ENCODE assay signal across 8 cellular contexts in genomic region chr18:63155169-63155852, GRCh38.
DNase-seq lines count a peak whose midpoint lies in the region; ATAC-seq and TF ChIP-seq lines count a peak whose summit lies in the region.

No MANE protein-coding gene starts in this region.

- no peaks in the 10 kb centered on the region for H3K27me3 Mint-ChIP-seq in stimulated activated memory B cell treated with anti-CD40 and anti-IgM and Interleukin-4, amounts not matched to agents 10 μg/mL and 1 μg/mL and 100 μg/mL, for 72 hours

- POLR2A ChIA-PET in A673 (lab: Charles Lee; ENCODE audit: low non-redundant PET) = no interaction called here

- peak; percentile 91 for TF ChIP-seq CTCF in A673 (conservative IDR thresholded peaks at IDR 0.05; ENCODE audit: low read depth, low read length)

- H3K36me3 ChIP-seq in A673 (ENCODE audit: insufficient read depth, low read length, poor library complexity, severe bottlenecking) (no peaks in the 10 kb centered on the region), duodenal mucosa (ENCODE audit: control insufficient read depth in 1 of 2, insufficient read depth in 2 of 2, low read length in 2 of 2) (no peaks in the 10 kb centered on the region), muscle layer of duodenum (ENCODE audit: control insufficient read depth in 1 of 2, insufficient read depth in 2 of 2, low read length in 2 of 2) (no peaks in the 10 kb centered on the region)

- H3K36me3 Mint-ChIP-seq in stimulated activated memory B cell treated with anti-CD40 and anti-IgM and Interleukin-4, amounts not matched to agents 10 μg/mL and 1 μg/mL and 100 μg/mL, for 72 hours = peaks cover 25% of the 10 kb centered on the region

- no peaks in the 10 kb centered on the region for H3K9me3 Mint-ChIP-seq in stimulated activated memory B cell treated with anti-CD40 and anti-IgM and Interleukin-4, amounts not matched to agents 10 μg/mL and 1 μg/mL and 100 μg/mL, for 72 hours

- BruUV-seq in A673 (replicated peaks; lab: Mats Ljungman, UMichigan) = no TSS peak

- DNase-seq in A673 (ENCODE audit: low spot score) (peak; percentile 68), NCI-H2196 (lab: John Stamatoyannopoulos, UW; ENCODE audit: unreplicated experiment) (peak; percentile 93)
- DNase-seq in activated CD4-positive, alpha-beta T cell treated with anti-CD3 and anti-CD28 coated beads, Interleukin-2, amount 50 U/mL, for 24 hours (ENCODE audit: low read depth in 1 of 2, low spot score in 1 of 2) = peak; percentile 60 to 86

- H3K4me3 Mint-ChIP-seq in stimulated activated memory B cell treated with anti-CD40 and anti-IgM and Interleukin-4, amounts not matched to agents 10 μg/mL and 1 μg/mL and 100 μg/mL, for 72 hours = peak overlapping the region; percentile 70

- H3K4me1 Mint-ChIP-seq in stimulated activated memory B cell treated with anti-CD40 and anti-IgM and Interleukin-4, amounts not matched to agents 10 μg/mL and 1 μg/mL and 100 μg/mL, for 72 hours = peaks cover 95% of the 10 kb centered on the region

- ATAC-seq in GM18873 (IDR thresholded peaks at IDR 0.05; ENCODE audit: low FRiP score, unreplicated experiment) = peak; percentile 28
- peak; percentile 34 for ATAC-seq in HG03108 (IDR thresholded peaks at IDR 0.05; ENCODE audit: unreplicated experiment)
- ATAC-seq in stimulated activated memory B cell treated with anti-CD40 and anti-IgM and Interleukin-4, amounts not matched to agents 10 μg/mL and 1 μg/mL and 100 μg/mL, for 72 hours = peak; percentile 67

- peak overlapping the region; percentile 94 for H3K27ac Mint-ChIP-seq in stimulated activated memory B cell treated with anti-CD40 and anti-IgM and Interleukin-4, amounts not matched to agents 10 μg/mL and 1 μg/mL and 100 μg/mL, for 72 hours

- peak overlapping the region; percentile 18 to 73 for H3K9ac ChIP-seq in duodenal mucosa (ENCODE audit: low read depth in 1 of 2, low read length in 2 of 2)

- CTCF ChIA-PET in A673 (lab: Charles Lee) = no interaction called here

- no peaks in the 10 kb centered on the region for H3K9me3 ChIP-seq in A673 (ENCODE audit: low read depth, low read length, poor library complexity, severe bottlenecking)
- no peaks in the 10 kb centered on the region for H3K9me3 ChIP-seq in duodenal mucosa (ENCODE audit: control insufficient read depth in 1 of 2, low read length in 2 of 2)
- no peaks in the 10 kb centered on the region for H3K9me3 ChIP-seq in muscle layer of duodenum (ENCODE audit: control insufficient read depth in 1 of 2, low read length in 2 of 2)

- H3K4me3 ChIP-seq in A673 (ENCODE audit: low read depth, low read length, poor library complexity, severe bottlenecking) = no peak overlapping the region
- peak overlapping the region; percentile 70 to 74 for H3K4me3 ChIP-seq in duodenal mucosa (ENCODE audit: low read depth in 1 of 2, low read length in 2 of 2)
- H3K4me3 ChIP-seq in muscle layer of duodenum (ENCODE audit: low read depth in 1 of 2, low read length in 2 of 2) = peak overlapping the region; percentile 41 to 45

- H3K27ac ChIP-seq in A673 (ENCODE audit: low read depth, low read length, poor library complexity, severe bottlenecking) (no peak overlapping the region), duodenal mucosa (ENCODE audit: low read depth, low read length) (peak overlapping the region; percentile 63), muscle layer of duodenum (ENCODE audit: low read length) (peak overlapping the region; percentile 23)

- H3K4me1 ChIP-seq in A673 (ENCODE audit: insufficient read depth, low read length, poor library complexity, severe bottlenecking) = peaks cover 24% of the 10 kb centered on the region
- peaks cover 50 to 52% of the 10 kb centered on the region in 2 donors for H3K4me1 ChIP-seq in duodenal mucosa (ENCODE audit: control insufficient read depth in 1 of 2, insufficient read depth in 2 of 2, low read length in 2 of 2)
- H3K4me1 ChIP-seq in muscle layer of duodenum (ENCODE audit: control insufficient read depth in 1 of 2, insufficient read depth in 2 of 2, low read length in 2 of 2) = peaks cover 0 to 9% of the 10 kb centered on the region in 2 donors

- intact Hi-C loops in A673 (cut with micrococcal nuclease; ENCODE audit: unreplicated experiment) = loop anchor here (5.0 kb wide), 1 partner anchor 138 kb away; no protein-coding TSS in a partner anchor

- H3K27me3 ChIP-seq in A673 (replicated peaks; ENCODE audit: insufficient read depth, low read depth, low read length, poor library complexity) (no peaks in the 10 kb centered on the region), duodenal mucosa (ENCODE audit: control insufficient read depth in 1 of 2, insufficient read depth in 2 of 2, low read length in 2 of 2) (no peaks in the 10 kb centered on the region), muscle layer of duodenum (ENCODE audit: low read depth, low read length) (no peaks in the 10 kb centered on the region)
